In genomic region chr20:15882553-15882952, GRCh38 we compare ENCODE assay signal across 18 cellular contexts.
DNase-seq lines count a peak whose midpoint lies in the region; ATAC-seq, FAIRE-seq and TF ChIP-seq lines count a peak whose summit lies in the region.
"Had no signal": no experiment of that assay in that cellular context is flagged by ENCODE, and none has a peak within 500 bp of the region (broad histone marks: within the 10 kb centered on the region; RNA-seq: fewer than 3 reads in every experiment).

No MANE protein-coding gene starts in this region.

- H3K27me3 ChIP-seq in smooth muscle cell (ENCODE audit: low read depth) = no peaks in the 10 kb centered on the region
- H3K27me3 ChIP-seq: esophagus squamous epithelium had no signal

- no peaks in the 10 kb centered on the region for H3K79me2 ChIP-seq in smooth muscle cell (ENCODE audit: low read depth)

- peaks cover 8% of the 10 kb centered on the region for H3K4me1 ChIP-seq in smooth muscle cell (ENCODE audit: low read depth)
- H3K4me1 ChIP-seq: esophagus squamous epithelium had no signal

- H3K4me2 ChIP-seq in smooth muscle cell = peak overlapping the region; percentile 32

- FAIRE-seq in urothelium cell line (lab: Jason Lieb, UNC) = no peak
- FAIRE-seq: astrocyte, H1 had no signal

- WGBS in smooth muscle cell (ENCODE audit: low lambda C conversion rate) = 22% methylated on average over 4 of the region's 4 CpGs

- H3K36me3 ChIP-seq in smooth muscle cell (ENCODE audit: low read depth) = no peaks in the 10 kb centered on the region
- H3K36me3 ChIP-seq: esophagus squamous epithelium had no signal

- ATAC-seq in GM18861 (IDR thresholded peaks at IDR 0.05; ENCODE audit: unreplicated experiment) = peak; percentile 42
- ATAC-seq in HG02610 (IDR thresholded peaks at IDR 0.05; ENCODE audit: unreplicated experiment) = peak; percentile 82
- ATAC-seq in sciatic nerve = no peak
- ATAC-seq: left colon; stimulated activated effector memory CD8-positive, alpha-beta T cell treated with anti-CD3 and anti-CD28 coated beads, Interleukin-12 subunit alpha, Interleukin-12 subunit beta, amount 100 ng/mL, for 72 hours had no signal

- H4K20me1 ChIP-seq in smooth muscle cell (ENCODE audit: low read depth) = no peaks in the 10 kb centered on the region

- peak overlapping the region; percentile 39 for H3K9ac ChIP-seq in smooth muscle cell (ENCODE audit: low read depth)

- H3K27ac ChIP-seq in smooth muscle cell (ENCODE audit: low read depth) = peak overlapping the region; percentile 95
- H3K27ac ChIP-seq: esophagus squamous epithelium had no signal

- H3K4me3 ChIP-seq in smooth muscle cell = no peak overlapping the region
- H3K4me3 ChIP-seq: esophagus squamous epithelium had no signal

- no peaks in the 10 kb centered on the region for H3K9me3 ChIP-seq in smooth muscle cell (replicated peaks; ENCODE audit: low read depth)

- intact Hi-C loops in sciatic nerve (cut with DNase I) = no loop called here

- H3F3A ChIP-seq in smooth muscle cell (ENCODE audit: low read depth) = no peaks in the 10 kb centered on the region

- peak; percentile 60 for DNase-seq in M059J (ENCODE audit: low read depth)
- no peak for DNase-seq in smooth muscle cell (lab: John Stamatoyannopoulos, UW; ENCODE audit: unreplicated experiment)
- no peak for DNase-seq in sciatic nerve (ENCODE audit: low spot score)
- DNase-seq in hippocampal formation (lab: John Stamatoyannopoulos, UW) = no peak
- no peak for DNase-seq in urothelium cell line (ENCODE audit: low spot score)
- DNase-seq in activated T-cell treated with anti-CD3 and anti-CD28 coated beads, Interleukin-2, amount 50 U/mL, for 1 hour = no peak
- DNase-seq: activated gamma-delta T cell, DMS79, esophagus squamous epithelium, left colon, NCI-H2081 treated with DMSO at 0.1 percent for 48 hours, NCI-H748 treated with DMSO at 0.1 percent for 48 hours, SW 1271 had no signal

- TF ChIP-seq CTCF in smooth muscle cell (IDR thresholded peaks at IDR 0.05; ENCODE audit: borderline replicate concordance, insufficient read depth, poor library complexity, severe bottlenecking) = no peak

- H2AFZ ChIP-seq in smooth muscle cell (ENCODE audit: low read depth) = no peak overlapping the region
